8 cellular contexts compared by ENCODE assay signal in genomic region chr7:106112972-106113421, GRCh38.
A peak's percentile ranks its signal among the peaks of the same experiment; 100 is the strongest.
DNase-seq lines count a peak whose midpoint lies in the region; ATAC-seq and TF ChIP-seq lines count a peak whose summit lies in the region.

No MANE protein-coding gene starts in this region.

- peaks cover 71% of the 10 kb centered on the region for H3K4me1 ChIP-seq in OCI-LY1 (ENCODE audit: insufficient read depth, low read length, severe bottlenecking)
- peaks cover 17% of the 10 kb centered on the region for H3K4me1 ChIP-seq in endocrine pancreas (ENCODE audit: control insufficient read depth, insufficient read depth, low read length)
- H3K4me1 ChIP-seq in parathyroid adenoma = peaks cover 10% of the 10 kb centered on the region

- H3K9ac ChIP-seq in OCI-LY1 (ENCODE audit: low read length) (peak overlapping the region; percentile 71), endocrine pancreas (ENCODE audit: control insufficient read depth, insufficient read depth, low read length) (peak overlapping the region; percentile 27), parathyroid adenoma (no peak overlapping the region)

- H3K27me3 ChIP-seq in OCI-LY1 (ENCODE audit: insufficient read depth, low read length) (no peaks in the 10 kb centered on the region), endocrine pancreas (ENCODE audit: control insufficient read depth, insufficient read depth, low read length) (no peaks in the 10 kb centered on the region), parathyroid adenoma (ENCODE audit: control insufficient read depth, insufficient read depth, low read length) (no peaks in the 10 kb centered on the region)

- ATAC-seq in GM19467 (IDR thresholded peaks at IDR 0.05; ENCODE audit: unreplicated experiment) (no peak), HG02884 (IDR thresholded peaks at IDR 0.05; ENCODE audit: unreplicated experiment) (no peak)

- H3K36me3 ChIP-seq in OCI-LY1 (ENCODE audit: insufficient read depth, low read length) (peaks cover 33% of the 10 kb centered on the region; the same call in 1 of the 2 replicates), endocrine pancreas (ENCODE audit: control insufficient read depth, insufficient read depth, low read length) (no peaks in the 10 kb centered on the region), parathyroid adenoma (ENCODE audit: control insufficient read depth, insufficient read depth, low read length) (no peaks in the 10 kb centered on the region)

- H3K27ac ChIP-seq in OCI-LY1 (ENCODE audit: low read depth, low read length, poor library complexity, severe bottlenecking) (peak overlapping the region; percentile 83), parathyroid adenoma (peak overlapping the region; percentile 93)

- no peaks in the 10 kb centered on the region for H3K9me3 ChIP-seq in OCI-LY1 (ENCODE audit: low read length)
- H3K9me3 ChIP-seq in endocrine pancreas (ENCODE audit: control insufficient read depth, low read length) = no peaks in the 10 kb centered on the region
- H3K9me3 ChIP-seq in parathyroid adenoma (ENCODE audit: control insufficient read depth, low read length) = no peaks in the 10 kb centered on the region

- 0 out of 2 replicates have a peak, but pooled peaks cover 5% of the 10 kb centered on the region for H4K20me1 ChIP-seq in OCI-LY1 (ENCODE audit: insufficient read depth, low read length)

- DNase-seq in DMS53 treated with DMSO at 0.1 percent for 48 hours (lab: John Stamatoyannopoulos, UW; ENCODE audit: unreplicated experiment) (peak; percentile 46), NOMO-1 treated with dmso at 0.1 percent for 144 hours (lab: John Stamatoyannopoulos, UW; ENCODE audit: unreplicated experiment) (no peak), NCI-H345 (lab: John Stamatoyannopoulos, UW) (no peak)

- peak overlapping the region; percentile 71 for H3K4me2 ChIP-seq in OCI-LY1 (ENCODE audit: low read length)
- peak overlapping the region; percentile 84 for H3K4me2 ChIP-seq in parathyroid adenoma (ENCODE audit: low read length)

- H3F3A ChIP-seq in OCI-LY1 (ENCODE audit: insufficient read depth, low read length) = no peaks in the 10 kb centered on the region

- H3K4me3 ChIP-seq in OCI-LY1 (ENCODE audit: low read depth, low read length, poor library complexity, severe bottlenecking) (peak overlapping the region; percentile 77), endocrine pancreas (ENCODE audit: control insufficient read depth, insufficient read depth, low read length) (peak overlapping the region; percentile 42), parathyroid adenoma (ENCODE audit: low read depth, low read length) (peak overlapping the region; percentile 1)

- H3K79me2 ChIP-seq in OCI-LY1 (ENCODE audit: insufficient read depth, low read length) (peaks cover 40% of the 10 kb centered on the region), parathyroid adenoma (peaks cover 19% of the 10 kb centered on the region)

- no peak overlapping the region for H2AFZ ChIP-seq in OCI-LY1 (ENCODE audit: low read length)
- peak overlapping the region; percentile 98 for H2AFZ ChIP-seq in parathyroid adenoma

- H3K9me2 ChIP-seq in OCI-LY1 (ENCODE audit: low read depth, low read length) = no peaks in the 10 kb centered on the region

- no peak for TF ChIP-seq CTCF in OCI-LY1 (IDR thresholded peaks at IDR 0.05; ENCODE audit: low read length)
- TF ChIP-seq CTCF in parathyroid adenoma (IDR thresholded peaks at IDR 0.05) = no peak

Comparison
In these comparisons a context has a peak if more than half of its experiments do, and no peak if none do; other contexts are left out.
1. H3K4me3 ChIP-seq: peak in every context shown above with its lines; median percentile 77 in OCI-LY1; 42 in endocrine pancreas; 1 in parathyroid adenoma.